In genomic region chr7:6161463-6162330, GRCh38 we compare ENCODE assay signal across 1 cellular context.
TF ChIP-seq lines count a peak whose summit lies in the region.

No MANE protein-coding gene starts in this region.

TF ChIP-seq in IMR-90, 13 proteins besides CTCF, POLR2A, EP300 and RAD21 (continued from another document):
- TF ChIP-seq ELK1 (IDR thresholded peaks at IDR 0.05; ENCODE audit: borderline replicate concordance, low read depth, low read length) (no peak), BHLHE40 (IDR thresholded peaks at IDR 0.05; ENCODE audit: low read depth, low read length) (no peak), MXI1 (IDR thresholded peaks at IDR 0.05; ENCODE audit: borderline replicate concordance, low read depth, low read length) (no peak), USF2 (IDR thresholded peaks at IDR 0.05; ENCODE audit: low read depth, low read length) (no peak), SMC3 (IDR thresholded peaks at IDR 0.05; ENCODE audit: low read depth, low read length) (no peak), FOS (IDR thresholded peaks at IDR 0.05; ENCODE audit: low read depth, low read length) (no peak), CEBPB (IDR thresholded peaks at IDR 0.05; ENCODE audit: low read depth, low read length) (no peak), MAFK (IDR thresholded peaks at IDR 0.05; ENCODE audit: low read depth, low read length) (no peak)
